ENCODE assay signal across 27 cellular contexts in the genomic region with DNA sequence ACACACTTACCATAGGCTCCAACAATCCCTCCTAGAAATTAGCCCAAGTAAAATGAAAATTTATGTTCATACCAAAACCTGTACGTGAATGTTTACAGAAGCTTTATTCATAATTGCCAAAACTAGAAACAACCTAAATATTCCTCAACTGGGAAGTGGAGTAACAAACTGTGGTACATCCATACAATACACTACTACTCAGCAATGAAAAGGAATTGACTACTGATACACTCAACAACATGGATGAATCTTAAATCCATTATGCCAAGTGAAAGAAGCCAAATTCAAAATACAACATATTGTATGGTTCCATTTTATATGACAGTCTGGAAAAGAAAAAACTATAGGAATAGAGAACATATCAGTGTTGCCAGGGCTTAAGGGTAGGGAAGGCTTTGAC. TPM values are rescaled to one million over a fixed set of nuclear protein-coding genes. Genes with fewer than 3 reads are reported as not detected.
"Had no signal": no experiment of that assay in that cellular context is flagged by ENCODE, and none has a peak within 500 bp of the region (broad histone marks: within the 10 kb centered on the region; RNA-seq: fewer than 3 reads in every experiment).

No MANE protein-coding gene starts in this region.

- H3K9me3 ChIP-seq: left lung, neutrophil, psoas muscle, right lobe of liver, tibial nerve, uterus had no signal

- DNase-seq: heart right ventricle; islet precursor cell; kidney glomerular epithelial cell; left colon; left lung; mesenchymal stem cell; naive thymus-derived CD8-positive, alpha-beta T cell; occipital lobe; psoas muscle; right lobe of liver; stimulated activated CD4-positive, alpha-beta T cell treated with anti-CD3 and anti-CD28 coated beads, Interleukin-1b, Interleukin-23, amount 100 ng/mL, for 48 hours; stimulated activated CD4-positive, alpha-beta T cell treated with anti-CD3 and anti-CD28 coated beads, Interleukin-2, amount 100 ng/mL, for 48 hours; stimulated activated CD4-positive, alpha-beta T cell treated with anti-CD3 and anti-CD28 coated beads, Interleukin-4, amount 100 ng/mL, for 4 hours; stimulated activated CD8-positive, alpha-beta memory T cell treated with anti-CD3 and anti-CD28 coated beads, Interleukin-4, amount 100 ng/mL, for 48 hours; stimulated activated naive CD4-positive, alpha-beta T cell treated with Interleukin-2 at 50 U/mL for 16 hours; stimulated activated naive CD8-positive, alpha-beta T cell treated with anti-CD3 and anti-CD28 coated beads, Interleukin-15, amount 100 ng/mL, for 72 hours; substantia nigra; uterus had no signal

- H2AFZ ChIP-seq: hepatocyte, parathyroid adenoma had no signal

- H3K9ac ChIP-seq: parathyroid adenoma had no signal

- H3K79me2 ChIP-seq: hepatocyte, parathyroid adenoma had no signal

- H3K4me1 ChIP-seq: parathyroid adenoma, uterus had no signal

- H3K27me3 ChIP-seq: heart right ventricle, hepatocyte, left lung, neutrophil, right lobe of liver, tibial nerve, uterus had no signal

- H3K36me3 ChIP-seq: left lung, right lobe of liver, uterus had no signal

- ATAC-seq: heart right ventricle; left colon; left lung; naive thymus-derived CD8-positive, alpha-beta T cell; psoas muscle; right lobe of liver; stimulated activated memory B cell treated with anti-CD40 and anti-IgM and Interleukin-4, amounts not matched to agents 10 μg/mL and 1 μg/mL and 100 μg/mL, for 72 hours; stimulated activated naive CD8-positive, alpha-beta T cell treated with anti-CD3 and anti-CD28 coated beads, Interleukin-15, amount 100 ng/mL, for 72 hours had no signal

- H3K4me3 ChIP-seq: heart right ventricle, hepatocyte, left lung, psoas muscle, right lobe of liver, smooth muscle cell, tibial nerve, uterus had no signal

- H3K27me3 Mint-ChIP-seq: naive thymus-derived CD8-positive, alpha-beta T cell; stimulated activated memory B cell treated with anti-CD40 and anti-IgM and Interleukin-4, amounts not matched to agents 10 μg/mL and 1 μg/mL and 100 μg/mL, for 72 hours; stimulated activated naive CD8-positive, alpha-beta T cell treated with anti-CD3 and anti-CD28 coated beads, Interleukin-15, amount 100 ng/mL, for 72 hours; type B pancreatic cell had no signal

- H3K27ac Mint-ChIP-seq: nephron; stimulated activated memory B cell treated with anti-CD40 and anti-IgM and Interleukin-4, amounts not matched to agents 10 μg/mL and 1 μg/mL and 100 μg/mL, for 72 hours; stimulated activated naive CD8-positive, alpha-beta T cell treated with anti-CD3 and anti-CD28 coated beads, Interleukin-15, amount 100 ng/mL, for 72 hours; type B pancreatic cell had no signal

- H3K36me3 Mint-ChIP-seq: type B pancreatic cell had no signal

- H3K27ac ChIP-seq: hepatocyte, neutrophil, parathyroid adenoma had no signal

- H3K9me3 Mint-ChIP-seq: stimulated activated memory B cell treated with anti-CD40 and anti-IgM and Interleukin-4, amounts not matched to agents 10 μg/mL and 1 μg/mL and 100 μg/mL, for 72 hours; type B pancreatic cell had no signal

- H3K4me3 Mint-ChIP-seq: naive thymus-derived CD8-positive, alpha-beta T cell; nephron; neural crest cell; stimulated activated memory B cell treated with anti-CD40 and anti-IgM and Interleukin-4, amounts not matched to agents 10 μg/mL and 1 μg/mL and 100 μg/mL, for 72 hours; stimulated activated naive CD8-positive, alpha-beta T cell treated with anti-CD3 and anti-CD28 coated beads, Interleukin-15, amount 100 ng/mL, for 72 hours; type B pancreatic cell had no signal

- H3K4me1 Mint-ChIP-seq: naive thymus-derived CD8-positive, alpha-beta T cell; nephron; neural crest cell; stimulated activated memory B cell treated with anti-CD40 and anti-IgM and Interleukin-4, amounts not matched to agents 10 μg/mL and 1 μg/mL and 100 μg/mL, for 72 hours; stimulated activated naive CD8-positive, alpha-beta T cell treated with anti-CD3 and anti-CD28 coated beads, Interleukin-15, amount 100 ng/mL, for 72 hours had no signal

- H3K4me2 ChIP-seq: hepatocyte, smooth muscle cell had no signal

RNA-seq across cellular contexts. Expression of a gene that starts 19.7 kb away (rescaled TPM):
- total RNA-seq: naive thymus-derived CD8-positive, alpha-beta T cell had no signal

RNA-seq across cellular contexts. Expression of a gene that starts 34.9 kb away (rescaled TPM):
- total RNA-seq: neural crest cell had no signal
